Comparison of ENCODE assay signal across 18 cellular contexts in genomic region chr4:142366821-142367220, GRCh38.
A peak's percentile ranks its signal among the peaks of the same experiment; 100 is the strongest.
DNase-seq lines count a peak whose midpoint lies in the region; ATAC-seq and TF ChIP-seq lines count a peak whose summit lies in the region.
"Had no signal": no experiment of that assay in that cellular context is flagged by ENCODE, and none has a peak within 500 bp of the region (broad histone marks: within the 10 kb centered on the region; RNA-seq: fewer than 3 reads in every experiment).

No MANE protein-coding gene starts in this region.

- H3K36me3 ChIP-seq in heart left ventricle, result no peaks in the 10 kb centered on the region

- no peaks in the 10 kb centered on the region for H3K27me3 ChIP-seq in heart left ventricle
- H3K27me3 ChIP-seq: testis had no signal

- intact Hi-C loops in heart left ventricle (cut with DNase I), result loop anchor here in 1 of 10 donors (10.0 kb wide), 1 partner anchor 358 kb away; no protein-coding TSS in a partner anchor
- intact Hi-C loops in Right ventricle myocardium inferior (cut with DNase I), result no loop called here

- peaks cover 0 to 13% (median 0%) of the 10 kb centered on the region in 12 donors for H3K9me3 ChIP-seq in heart left ventricle
- H3K9me3 ChIP-seq: testis had no signal

- no peak for TF ChIP-seq POLR2A in heart left ventricle (IDR thresholded peaks at IDR 0.05)

- TF ChIP-seq CTCF in heart left ventricle (IDR thresholded peaks at IDR 0.05), result no peak
- TF ChIP-seq CTCF in choroid plexus epithelial cell (conservative IDR thresholded peaks at IDR 0.05; ENCODE audit: low read depth, low read length), result no peak

- H3K4me1 ChIP-seq in heart left ventricle, result peaks cover 0 to 25% (median 10%) of the 10 kb centered on the region in 12 donors
- H3K4me1 ChIP-seq: testis had no signal

- ATAC-seq in heart left ventricle (peak in 3 of 4 donors; percentile 20 to 66 (median 44)), Right ventricle myocardium inferior (no peak), HG02759 (IDR thresholded peaks at IDR 0.05; ENCODE audit: unreplicated experiment) (no peak), HG03571 (IDR thresholded peaks at IDR 0.05; ENCODE audit: unreplicated experiment) (no peak), HG02571 (IDR thresholded peaks at IDR 0.05; ENCODE audit: unreplicated experiment) (no peak)
- ATAC-seq: mucosa of descending colon had no signal

- DNase-seq in heart left ventricle (no peak), Right ventricle myocardium inferior (ENCODE audit: missing footprints) (no peak), NCI-H82 (lab: John Stamatoyannopoulos, UW) (peak; percentile 91), choroid plexus epithelial cell (ENCODE audit: low read depth) (peak; percentile 79), smooth muscle cell of the brain vasculature (ENCODE audit: low read depth, low spot score) (peak; percentile 77)
- DNase-seq: activated CD4-positive, alpha-beta T cell treated with anti-CD3 and anti-CD28 coated beads, Interleukin-2, amount 10 ng/mL, durations not matched to agents 7 days and 5 days; AML-193; cerebellar nuclear complex; DMS53; head of caudate nucleus; kidney; mucosa of descending colon; NCI-H2029 treated with DMSO at 0.1 percent for 48 hours; stimulated activated CD4-positive, alpha-beta T cell treated with anti-CD3 and anti-CD28 coated beads, Interleukin-15, amount 100 ng/mL, for 24 hours; testis had no signal

- no peak overlapping the region for H3K27ac ChIP-seq in heart left ventricle
- H3K27ac ChIP-seq: testis had no signal

- H3K4me3 ChIP-seq in heart left ventricle (no peak overlapping the region), choroid plexus epithelial cell (ENCODE audit: low read depth, low read length) (no peak overlapping the region)
- H3K4me3 ChIP-seq: mucosa of descending colon, testis had no signal

Comparison
In these comparisons a context has a peak if more than half of its experiments do, and no peak if none do; other contexts are left out.
1. ATAC-seq: peak in heart left ventricle (3 of 4); none in Right ventricle myocardium inferior (single experiment), HG02759 (single experiment), HG03571 (single experiment) and HG02571 (single experiment).
2. DNase-seq: peak in NCI-H82 (single experiment), choroid plexus epithelial cell (single experiment) and smooth muscle cell of the brain vasculature (single experiment); none in heart left ventricle (0 of 5) and Right ventricle myocardium inferior (single experiment).